Comparison of ENCODE assay signal across 4 cellular contexts in genomic region chr4:1053891-1054290, GRCh38. TPM values are rescaled to one million over a fixed set of nuclear protein-coding genes. Genes with fewer than 3 reads are reported as not detected.
"Had no signal": no experiment of that assay in that cellular context is flagged by ENCODE, and none has a peak within 500 bp of the region (broad histone marks: within the 10 kb centered on the region; RNA-seq: fewer than 3 reads in every experiment).

No MANE protein-coding gene starts in this region.

RNA-seq across cellular contexts. Expression of gene RNF212, which starts 59.5 kb away (rescaled TPM):
- total RNA-seq: H4, HepG2, HFFc6, HT1080 had no signal
- polyA plus RNA-seq: HepG2 had no signal
